In the genomic region with DNA sequence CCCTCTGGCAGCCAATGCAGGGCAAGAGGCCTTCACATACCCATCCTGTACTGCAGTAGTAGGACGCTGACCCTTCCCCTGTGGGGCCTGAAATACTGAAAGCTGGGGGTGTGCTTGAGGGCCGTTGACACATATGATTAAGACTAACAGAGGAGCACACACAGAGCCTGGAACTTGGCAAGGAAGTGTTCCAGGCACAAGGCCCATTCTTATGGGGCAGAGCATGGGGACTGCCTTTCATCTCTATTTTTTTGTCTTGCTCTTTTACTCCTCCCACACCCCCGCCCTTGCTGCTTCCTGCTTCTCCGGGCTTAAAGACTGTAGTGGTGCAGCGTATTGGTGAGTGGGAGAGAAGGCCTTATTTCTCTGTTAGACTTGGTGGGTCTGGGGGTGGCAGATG, we compare ENCODE assay signal across 11 cellular contexts.
DNase-seq lines count a peak whose midpoint lies in the region; ATAC-seq and TF ChIP-seq lines count a peak whose summit lies in the region.
"Had no signal": no experiment of that assay in that cellular context is flagged by ENCODE, and none has a peak within 500 bp of the region (broad histone marks: within the 10 kb centered on the region; RNA-seq: fewer than 3 reads in every experiment).

No MANE protein-coding gene starts in this region.

- peaks cover 2 to 5% of the 10 kb centered on the region in 2 donors for H3K36me3 Mint-ChIP-seq in CD4-positive, alpha-beta memory T cell
- H3K36me3 Mint-ChIP-seq in activated CD4-positive, alpha-beta memory T cell treated with anti-CD3 and anti-CD28 coated beads, Interleukin-2, amount 10 ng/mL, durations not matched to agents 7 days and 5 days (ENCODE audit: low read depth) = no peaks in the 10 kb centered on the region

- no peaks in the 10 kb centered on the region for H3K9me3 ChIP-seq in CD4-positive, alpha-beta memory T cell (ENCODE audit: control insufficient read depth in 1 of 2, low read length in 2 of 2)
- H3K9me3 ChIP-seq in spleen (no peaks in the 10 kb centered on the region), PC-3 (ENCODE audit: low read length) (no peaks in the 10 kb centered on the region), MM.1S (replicated peaks; ENCODE audit: insufficient read depth, low read length) (no peaks in the 10 kb centered on the region)
- H3K9me3 ChIP-seq: uterus had no signal

- POLR2A ChIA-PET in CD4-positive, alpha-beta memory T cell (lab: Charles Lee; ENCODE audit: partially characterized antibody) = interaction anchor here (1.1 to 2.3 kb wide), 2 partner anchors 11 to 13 kb away, joined by 3 to 15 read pairs; no protein-coding TSS in a partner anchor
- POLR2A ChIA-PET in activated CD4-positive, alpha-beta memory T cell treated with anti-CD3 and anti-CD28 coated beads, Interleukin-2, amount 10 ng/mL, durations not matched to agents 7 days and 5 days (lab: Charles Lee) = interaction anchor here (1.6 kb wide), 1 partner anchor 13 kb away, joined by 5 read pairs; no protein-coding TSS in a partner anchor
- POLR2A ChIA-PET in PC-3 (lab: Charles Lee; ENCODE audit: unreplicated experiment) = no interaction called here

- 50 to 75% (median 68%) methylated on average over 5 of the region's 5 CpGs for WGBS in spleen, 5 donors

- in situ Hi-C loops in KBM-7 (cut with MboI; ENCODE audit: low pct_unique_long_range_greater_than_20kb, low sequenced_read_pairs) = no loop called here

- peak overlapping the region; percentile 76 to 92 (median 89) for H3K4me3 Mint-ChIP-seq in CD4-positive, alpha-beta memory T cell
- H3K4me3 Mint-ChIP-seq in activated CD4-positive, alpha-beta memory T cell treated with anti-CD3 and anti-CD28 coated beads, Interleukin-2, amount 10 ng/mL, durations not matched to agents 7 days and 5 days = peak overlapping the region; percentile 5

- no peaks in the 10 kb centered on the region for H3K27me3 Mint-ChIP-seq in CD4-positive, alpha-beta memory T cell
- no peaks in the 10 kb centered on the region for H3K27me3 Mint-ChIP-seq in activated CD4-positive, alpha-beta memory T cell treated with anti-CD3 and anti-CD28 coated beads, Interleukin-2, amount 10 ng/mL, durations not matched to agents 7 days and 5 days

- peak; percentile 32 to 59 (median 45) for DNase-seq in CD4-positive, alpha-beta memory T cell
- DNase-seq in activated CD4-positive, alpha-beta memory T cell treated with anti-CD3 and anti-CD28 coated beads, Interleukin-2, amount 10 ng/mL, durations not matched to agents 7 days and 5 days = peak; percentile 18
- peak; percentile 26 to 90 for DNase-seq in cardiac fibroblast (ENCODE audit: low read depth in 2 of 2)
- DNase-seq in spleen = peak; percentile 70
- no peak for DNase-seq in GM20000 (ENCODE audit: low spot score)
- DNase-seq in PC-3 = no peak
- DNase-seq in MM.1S = no peak
- no peak for DNase-seq in KBM-7
- DNase-seq: NCI-H2081 treated with DMSO at 0.1 percent for 48 hours, uterus had no signal

- no peaks in the 10 kb centered on the region for H3K27me3 ChIP-seq in CD4-positive, alpha-beta memory T cell (ENCODE audit: insufficient read depth, low read length)
- H3K27me3 ChIP-seq in spleen (replicated peaks in 1 of 7) (no peaks in the 10 kb centered on the region), PC-3 (ENCODE audit: low read length) (no peaks in the 10 kb centered on the region), MM.1S (replicated peaks; ENCODE audit: insufficient read depth, low read length) (no peaks in the 10 kb centered on the region)
- H3K27me3 ChIP-seq: uterus had no signal

- no peak overlapping the region for H2AFZ ChIP-seq in PC-3 (ENCODE audit: low read length)
- H2AFZ ChIP-seq in MM.1S (ENCODE audit: low read length) = no peak overlapping the region

- H3K4me1 Mint-ChIP-seq in CD4-positive, alpha-beta memory T cell = peaks cover 25 to 62% (median 25%) of the 10 kb centered on the region in 4 donors
- H3K4me1 Mint-ChIP-seq in activated CD4-positive, alpha-beta memory T cell treated with anti-CD3 and anti-CD28 coated beads, Interleukin-2, amount 10 ng/mL, durations not matched to agents 7 days and 5 days = peaks cover 20% of the 10 kb centered on the region

- H3K9me2 ChIP-seq in PC-3 (replicated peaks; ENCODE audit: low read length) = no peaks in the 10 kb centered on the region
- H3K9me2 ChIP-seq in MM.1S (replicated peaks; ENCODE audit: insufficient read depth, low read length) = no peaks in the 10 kb centered on the region

- no peak for ATAC-seq in PC-3

- H3K9ac ChIP-seq in PC-3 (ENCODE audit: low read length) (no peak overlapping the region), MM.1S (ENCODE audit: low read length) (no peak overlapping the region)

- H3K4me1 ChIP-seq in CD4-positive, alpha-beta memory T cell (ENCODE audit: insufficient read depth, low read length) = peaks cover 28% of the 10 kb centered on the region
- peaks cover 0 to 4% (median 0%) of the 10 kb centered on the region in 6 donors for H3K4me1 ChIP-seq in spleen
- H3K4me1 ChIP-seq in PC-3 (ENCODE audit: insufficient read depth, low read length) = no peaks in the 10 kb centered on the region
- no peaks in the 10 kb centered on the region for H3K4me1 ChIP-seq in MM.1S (ENCODE audit: low read length)
- H3K4me1 ChIP-seq: uterus had no signal

- intact Hi-C loops in CD4-positive, alpha-beta memory T cell (cut with micrococcal nuclease) = no loop called here
- intact Hi-C loops in spleen (cut with DNase I; ENCODE audit: low total_unique reads) = no loop called here
- intact Hi-C loops in PC-3 (cut with micrococcal nuclease) = no loop called here

- H3K4me2 ChIP-seq in PC-3 (ENCODE audit: low read length) (no peak overlapping the region), MM.1S (ENCODE audit: low read depth, low read length) (no peak overlapping the region)

- peak overlapping the region in 1 of 2 donors; percentile 35 for H3K4me3 ChIP-seq in CD4-positive, alpha-beta memory T cell (ENCODE audit: low read length in 2 of 2)
- H3K4me3 ChIP-seq in cardiac fibroblast (replicated peaks in 1 of 2; ENCODE audit: low read depth in 2 of 2, low read length in 2 of 2) = no peak overlapping the region
- peak overlapping the region in 1 of 8 donors; percentile 11 for H3K4me3 ChIP-seq in spleen
- no peak overlapping the region for H3K4me3 ChIP-seq in PC-3 (ENCODE audit: low read length)
- H3K4me3 ChIP-seq in MM.1S (ENCODE audit: low read length) = no peak overlapping the region
- H3K4me3 ChIP-seq: coronary artery, uterus had no signal

- CTCF ChIA-PET in CD4-positive, alpha-beta memory T cell (lab: Charles Lee; ENCODE audit: partially characterized antibody) = no interaction called here
- CTCF ChIA-PET in activated CD4-positive, alpha-beta memory T cell treated with anti-CD3 and anti-CD28 coated beads, Interleukin-2, amount 10 ng/mL, durations not matched to agents 7 days and 5 days (lab: Charles Lee) = no interaction called here
- CTCF ChIA-PET in PC-3 (lab: Charles Lee) = no interaction called here

- H4K20me1 ChIP-seq in PC-3 (ENCODE audit: low read length) (no peaks in the 10 kb centered on the region), MM.1S (ENCODE audit: insufficient read depth, low read length) (no peaks in the 10 kb centered on the region)

- peaks cover 0 to 3% (median 0%) of the 10 kb centered on the region in 8 donors for H3K9me3 Mint-ChIP-seq in CD4-positive, alpha-beta memory T cell
- H3K9me3 Mint-ChIP-seq in activated CD4-positive, alpha-beta memory T cell treated with anti-CD3 and anti-CD28 coated beads, Interleukin-2, amount 10 ng/mL, durations not matched to agents 7 days and 5 days = no peaks in the 10 kb centered on the region

- no TSS peak for BruUV-seq in PC-3 (replicated peaks; lab: Mats Ljungman, UMichigan)

- TF ChIP-seq POLR2A in spleen (IDR thresholded peaks at IDR 0.05) = no peak

- H3K27ac ChIP-seq in CD4-positive, alpha-beta memory T cell (ENCODE audit: low read depth, low read length) = no peak overlapping the region
- peak overlapping the region in 1 of 8 donors; percentile 15 for H3K27ac ChIP-seq in spleen
- H3K27ac ChIP-seq in PC-3 (ENCODE audit: low read length) = no peak overlapping the region
- no peak overlapping the region for H3K27ac ChIP-seq in MM.1S (ENCODE audit: low read length)
- H3K27ac ChIP-seq: coronary artery, uterus had no signal

- TF ChIP-seq CTCF in cardiac fibroblast (IDR thresholded peaks at IDR 0.05; ENCODE audit: low read depth, low read length) = no peak
- no peak for TF ChIP-seq CTCF in spleen (IDR thresholded peaks at IDR 0.05 in 8 of 11, conservative IDR thresholded peaks at IDR 0.05 in 3 of 11)
- no peak for TF ChIP-seq CTCF in GM20000 (IDR thresholded peaks at IDR 0.05; ENCODE audit: extremely low read depth, missing control alignments)
- TF ChIP-seq CTCF in PC-3 (conservative IDR thresholded peaks at IDR 0.05; ENCODE audit: low read depth, low read length) = no peak
- no peak for TF ChIP-seq CTCF in MM.1S (IDR thresholded peaks at IDR 0.05; ENCODE audit: low read length)

- H3K27ac Mint-ChIP-seq in CD4-positive, alpha-beta memory T cell = peak overlapping the region; percentile 15 to 96 (median 92)
- H3K27ac Mint-ChIP-seq in activated CD4-positive, alpha-beta memory T cell treated with anti-CD3 and anti-CD28 coated beads, Interleukin-2, amount 10 ng/mL, durations not matched to agents 7 days and 5 days = peak overlapping the region; percentile 0

- H3K79me2 ChIP-seq in PC-3 (ENCODE audit: low read length) (no peaks in the 10 kb centered on the region), MM.1S (ENCODE audit: low read length) (no peaks in the 10 kb centered on the region)

- H3F3A ChIP-seq in PC-3 (ENCODE audit: low read length, unreplicated experiment) (no peaks in the 10 kb centered on the region), MM.1S (ENCODE audit: insufficient read depth, low read length) (no peaks in the 10 kb centered on the region)

- H3K36me3 ChIP-seq in CD4-positive, alpha-beta memory T cell (ENCODE audit: insufficient read depth, low read length) = no peaks in the 10 kb centered on the region
- H3K36me3 ChIP-seq in spleen (no peaks in the 10 kb centered on the region), PC-3 (ENCODE audit: low read depth, low read length) (no peaks in the 10 kb centered on the region), MM.1S (replicated peaks; ENCODE audit: insufficient read depth, low read length) (no peaks in the 10 kb centered on the region)
- H3K36me3 ChIP-seq: uterus had no signal

Comparison
In these comparisons a context has a peak if more than half of its experiments do, and no peak if none do; other contexts are left out.
1. DNase-seq: peak in CD4-positive, alpha-beta memory T cell (5 of 5), activated CD4-positive, alpha-beta memory T cell treated with anti-CD3 and anti-CD28 coated beads, Interleukin-2, amount 10 ng/mL, durations not matched to agents 7 days and 5 days (single experiment), cardiac fibroblast (2 of 2) and spleen (single experiment); none in GM20000 (single experiment), PC-3 (single experiment), MM.1S (single experiment) and KBM-7 (single experiment).